In genomic region chr11:46594785-46595184, GRCh38 we compare ENCODE assay signal across 15 cellular contexts. TPM values are rescaled to one million over a fixed set of nuclear protein-coding genes. Genes with fewer than 3 reads are reported as not detected.
DNase-seq lines count a peak whose midpoint lies in the region; ATAC-seq and TF ChIP-seq lines count a peak whose summit lies in the region.
"Had no signal": no experiment of that assay in that cellular context is flagged by ENCODE, and none has a peak within 500 bp of the region (broad histone marks: within the 10 kb centered on the region; RNA-seq: fewer than 3 reads in every experiment).

No MANE protein-coding gene starts in this region.

- H3K79me2 ChIP-seq in mammary epithelial cell (ENCODE audit: insufficient read depth, low read length), result peaks cover 40% of the 10 kb centered on the region

- dilution Hi-C loops in mammary epithelial cell (cut with HindIII; ENCODE audit: low sequenced_read_pairs), result no loop called here

- no TSS peak for BruUV-seq in mammary epithelial cell (replicated peaks; lab: Mats Ljungman, UMichigan)

- CTCF ChIA-PET in mammary epithelial cell (lab: Charles Lee; ENCODE audit: low non-redundant PET), result no interaction called here

- H3K27me3 ChIP-seq in mammary epithelial cell (ENCODE audit: insufficient read depth, low read length) (no peaks in the 10 kb centered on the region), breast epithelium (no peaks in the 10 kb centered on the region), WERI-Rb-1 (ENCODE audit: insufficient read depth, low read depth, severe bottlenecking) (no peaks in the 10 kb centered on the region), upper lobe of right lung (no peaks in the 10 kb centered on the region)
- H3K27me3 ChIP-seq: BLaER1 treated with 17β-estradiol and CSF1 and Interleukin-3, amounts not matched to agents 10 nM and 100 nM; testis had no signal

- H3K27ac ChIP-seq in mammary epithelial cell (ENCODE audit: insufficient read depth, low read depth, low read length) (no peak overlapping the region), breast epithelium (peak overlapping the region in 1 of 2 donors; percentile 92), WERI-Rb-1 (peak overlapping the region; percentile 72), upper lobe of right lung (peak overlapping the region; percentile 85)

- 83% methylated on average over 10 of the region's 10 CpGs for WGBS in mammary epithelial cell (ENCODE audit: low coverage, missing lambda C conversion rate)

- peaks cover 13% of the 10 kb centered on the region for H3K4me1 ChIP-seq in mammary epithelial cell (ENCODE audit: insufficient read depth, low read length)
- peaks cover 0 to 11% of the 10 kb centered on the region in 2 donors for H3K4me1 ChIP-seq in breast epithelium
- peaks cover 29% of the 10 kb centered on the region for H3K4me1 ChIP-seq in upper lobe of right lung
- peaks cover 25% of the 10 kb centered on the region for H3K4me1 ChIP-seq in mucosa of descending colon (ENCODE audit: low read depth)

- intact Hi-C loops in mammary epithelial cell (cut with micrococcal nuclease) (loop anchor here (1.0 to 5.0 kb wide), 2 partner anchors 23 to 42 kb away; partner anchors contain the start of genes ATG13 and HARBI1), breast epithelium (cut with DNase I; ENCODE audit: low total_unique reads) (no loop called here), upper lobe of right lung (cut with DNase I) (no loop called here), mucosa of descending colon (cut with DNase I, micrococcal nuclease) (loop anchor here in 1 of 2 donors (10.0 kb wide), 1 partner anchor 100 kb away; no protein-coding TSS in a partner anchor)

- H3K4me3 ChIP-seq in mammary epithelial cell (replicated peaks in 1 of 3; ENCODE audit: insufficient read depth in 1 of 3, low read depth in 2 of 3, low read length in 3 of 3) (no peak overlapping the region), breast epithelium (no peak overlapping the region), WERI-Rb-1 (ENCODE audit: low read depth, low read length) (no peak overlapping the region), upper lobe of right lung (no peak overlapping the region), mucosa of descending colon (no peak overlapping the region)

- no peak for DNase-seq in mammary epithelial cell
- DNase-seq in breast epithelium (ENCODE audit: low spot score in 2 of 2), result no peak
- no peak for DNase-seq in WERI-Rb-1
- peak; percentile 64 for DNase-seq in mesenteric fat pad (ENCODE audit: low spot score)
- no peak for DNase-seq in upper lobe of right lung
- no peak for DNase-seq in mucosa of descending colon
- no peak for DNase-seq in AG08396 (ENCODE audit: low spot score)
- no peak for DNase-seq in NCI-H2227 (lab: John Stamatoyannopoulos, UW; ENCODE audit: unreplicated experiment)
- DNase-seq: activated T-cell treated with anti-CD3 and anti-CD28 coated beads, Interleukin-2, amount 50 U/mL, for 24 hours; GDM1; kidney; occipital lobe; OCI-M1; testis had no signal

- TF ChIP-seq CTCF in mammary epithelial cell (conservative IDR thresholded peaks at IDR 0.05 in 1 of 2, IDR thresholded peaks at IDR 0.05 in 1 of 2; ENCODE audit: extremely low read depth in 1 of 2, insufficient read depth in 1 of 2, low read depth in 1 of 2, low read length in 2 of 2) (no peak), breast epithelium (IDR thresholded peaks at IDR 0.05) (no peak), WERI-Rb-1 (IDR thresholded peaks at IDR 0.05; ENCODE audit: low read depth, low read length) (no peak), upper lobe of right lung (IDR thresholded peaks at IDR 0.05) (no peak), mucosa of descending colon (IDR thresholded peaks at IDR 0.05) (no peak)

- H3K9ac ChIP-seq in mammary epithelial cell (ENCODE audit: insufficient read depth, low read length), result no peak overlapping the region

- no peak for TF ChIP-seq POLR2A in breast epithelium (IDR thresholded peaks at IDR 0.05)

- ATAC-seq in upper lobe of right lung (no peak), mucosa of descending colon (no peak)

- in situ Hi-C loops in mammary epithelial cell (cut with MboI; ENCODE audit: low sequenced_read_pairs in 2 of 2), result no loop called here

- peak overlapping the region; percentile 63 for H3K4me2 ChIP-seq in mammary epithelial cell (ENCODE audit: insufficient read depth, low read depth, low read length)

- H3K36me3 ChIP-seq in mammary epithelial cell (ENCODE audit: insufficient read depth, low read length), result no peaks in the 10 kb centered on the region
- no peaks in the 10 kb centered on the region for H3K36me3 ChIP-seq in breast epithelium
- H3K36me3 ChIP-seq in WERI-Rb-1, result no peaks in the 10 kb centered on the region; the same call in 1 of the 2 replicates
- no peaks in the 10 kb centered on the region for H3K36me3 ChIP-seq in upper lobe of right lung
- H3K36me3 ChIP-seq in mucosa of descending colon (ENCODE audit: low read depth), result no peaks in the 10 kb centered on the region
- H3K36me3 ChIP-seq: BLaER1 treated with 17β-estradiol and CSF1 and Interleukin-3, amounts not matched to agents 10 nM and 100 nM had no signal

- H3K9me3 ChIP-seq in mammary epithelial cell (replicated peaks; ENCODE audit: insufficient read depth, low read length), result no peaks in the 10 kb centered on the region
- no peaks in the 10 kb centered on the region for H3K9me3 ChIP-seq in breast epithelium
- H3K9me3 ChIP-seq in WERI-Rb-1 (ENCODE audit: severe bottlenecking), result no peaks in the 10 kb centered on the region
- H3K9me3 ChIP-seq in upper lobe of right lung, result no peaks in the 10 kb centered on the region
- H3K9me3 ChIP-seq in mucosa of descending colon, result no peaks in the 10 kb centered on the region
- H3K9me3 ChIP-seq: BLaER1 treated with 17β-estradiol and CSF1 and Interleukin-3, amounts not matched to agents 10 nM and 100 nM; testis had no signal

- peak overlapping the region; percentile 94 for H2AFZ ChIP-seq in mammary epithelial cell (ENCODE audit: low read depth, low read length)

- no peaks in the 10 kb centered on the region for H4K20me1 ChIP-seq in mammary epithelial cell (ENCODE audit: insufficient read depth, low read length)

RNA-seq across cellular contexts. Expression of gene AMBRA1, which starts 1.0 kb away (rescaled TPM):
- total RNA-seq in mammary epithelial cell (10 to 100 TPM; 23.2 to 26.3 TPM), breast epithelium (10 to 100 TPM; 32.5 to 38.9 (median 34.1) TPM), mesenteric fat pad (22.3 TPM), upper lobe of right lung (33.9 TPM), mucosa of descending colon (10 to 100 TPM; 42.0 to 46.7 (median 45.2) TPM)
- polyA plus RNA-seq in mammary epithelial cell, result 11.1 TPM
- 28.7 TPM for polyA minus RNA-seq in mammary epithelial cell

RNA-seq across cellular contexts. Expression of gene HARBI1, which starts 22.2 kb away (rescaled TPM):
- 1 to 10 TPM; 5.8 to 6.8 TPM for total RNA-seq in mammary epithelial cell
- 4.4 TPM for polyA plus RNA-seq in mammary epithelial cell
- polyA minus RNA-seq in mammary epithelial cell, result 7.1 TPM
- 1 to 10 TPM; 1.6 to 9.1 (median 3.5) TPM for total RNA-seq in breast epithelium
- 4.9 TPM for total RNA-seq in mesenteric fat pad
- total RNA-seq in upper lobe of right lung, result 5.2 TPM
- 1 to 10 TPM; 4.5 to 6.0 (median 5.7) TPM for total RNA-seq in mucosa of descending colon

RNA-seq across cellular contexts. Expression of gene ATG13, which starts 22.6 kb away (rescaled TPM):
- 10 to 100 TPM; 52.8 to 58.9 TPM for total RNA-seq in mammary epithelial cell
- 39.0 TPM for polyA plus RNA-seq in mammary epithelial cell
- 234 TPM for polyA minus RNA-seq in mammary epithelial cell
- 100 to 1,000 TPM in 1 of 3 donors, 10 to 100 TPM in 2; 84.2 to 113 (median 87.5) TPM for total RNA-seq in breast epithelium
- total RNA-seq in mesenteric fat pad, result 49.7 TPM
- 61.1 TPM for total RNA-seq in upper lobe of right lung
- total RNA-seq in mucosa of descending colon, result 10 to 100 TPM; 61.6 to 81.4 (median 62.3) TPM
